ENCODE assay signal across 1 cellular context in genomic region chr22:24875862-24876506, GRCh38.
TF ChIP-seq lines count a peak whose summit lies in the region.

No MANE protein-coding gene starts in this region.

TF ChIP-seq in GM12878, 131 proteins besides CTCF, POLR2A, EP300 and RAD21 (continued from another document):
- TF ChIP-seq ZNF687 (IDR thresholded peaks at IDR 0.05): no peak
TF ChIP-seq in GM12878: peak in this region for 1.
